In genomic region chr9:32820322-32820721, GRCh38 we compare ENCODE assay signal across 42 cellular contexts. TPM values are rescaled to one million over a fixed set of nuclear protein-coding genes. Genes with fewer than 3 reads are reported as not detected.
"Had no signal": no experiment of that assay in that cellular context is flagged by ENCODE, and none has a peak within 500 bp of the region (broad histone marks: within the 10 kb centered on the region; RNA-seq: fewer than 3 reads in every experiment).

No MANE protein-coding gene starts in this region.

- H3K9me3 Mint-ChIP-seq: activated naive CD4-positive, alpha-beta T cell treated with anti-CD3 and anti-CD28 coated beads, Interleukin-2, amount 10 ng/mL, durations not matched to agents 7 days and 5 days; activated naive CD4-positive, alpha-beta T cell treated with anti-CD3 and anti-CD28 coated beads, Interleukin-2, amount 50 U/mL, for 24 hours; activated naive CD4-positive, alpha-beta T cell treated with anti-CD3 and anti-CD28 coated beads, Interleukin-2, amount 50 U/mL, for 72 hours; activated naive CD8-positive, alpha-beta T cell treated with anti-CD3 and anti-CD28 coated beads for 36 hours; activated naive CD8-positive, alpha-beta T cell treated with anti-CD3 and anti-CD28 coated beads, Interleukin-2, amount 10 ng/mL, durations not matched to agents 7 days and 5 days; activated naive CD8-positive, alpha-beta T cell treated with anti-CD3 and anti-CD28 coated beads, Interleukin-2, amount 50 U/mL, for 24 hours; activated T-cell treated with anti-CD3 and anti-CD28 coated beads, Interleukin-2, amount 50 U/mL, for 24 hours; activated T-cell treated with anti-CD3 and anti-CD28 coated beads, Interleukin-2, amount 50 U/mL, for 4 hours; activated T-cell treated with anti-CD3 and anti-CD28 coated beads, Interleukin-2, amount 50 U/mL, for 72 hours; activated T-helper 1 cell treated with anti-CD3 and anti-CD28 coated beads, Interleukin-12 subunit alpha, Interleukin-12 subunit beta, Interleukin-2, Interleukin-4 antibody, amounts not matched to agents 30 ng/mL and 10 ng/mL and 1 ng/mL, durations not matched to agents 14 hours and 24 hours and 36 hours; activated T-helper 17 cell treated with anti-CD3 and anti-CD28 coated beads, Interleukin-2, amount 50 U/mL, for 72 hours; activated T-helper 2 cell treated with anti-CD3 and anti-CD28 coated beads, Interferon-gamma antibody, Interleukin-2, Interleukin-4, amounts not matched to agents 10 μg/mL and 5 μg/mL and 100 μg/mL, durations not matched to agents 14 hours and 24 hours and 36 hours; brain; central memory CD8-positive, alpha-beta T cell had no signal

- FAIRE-seq: astrocyte, bronchial epithelial cell had no signal

- H3K4me3 Mint-ChIP-seq: activated naive CD4-positive, alpha-beta T cell treated with anti-CD3 and anti-CD28 coated beads, Interleukin-2, amount 10 ng/mL, durations not matched to agents 7 days and 5 days; activated naive CD4-positive, alpha-beta T cell treated with anti-CD3 and anti-CD28 coated beads, Interleukin-2, amount 50 U/mL, for 24 hours; activated naive CD8-positive, alpha-beta T cell; activated naive CD8-positive, alpha-beta T cell treated with anti-CD3 and anti-CD28 coated beads for 36 hours; activated naive CD8-positive, alpha-beta T cell treated with anti-CD3 and anti-CD28 coated beads, Interleukin-2, amount 10 ng/mL, durations not matched to agents 7 days and 5 days; activated naive CD8-positive, alpha-beta T cell treated with anti-CD3 and anti-CD28 coated beads, Interleukin-2, amount 50 U/mL, for 24 hours; activated T-cell treated with anti-CD3 and anti-CD28 coated beads, Interleukin-2, amount 50 U/mL, for 24 hours; activated T-cell treated with anti-CD3 and anti-CD28 coated beads, Interleukin-2, amount 50 U/mL, for 4 hours; activated T-cell treated with anti-CD3 and anti-CD28 coated beads, Interleukin-2, amount 50 U/mL, for 72 hours; activated T-helper 1 cell treated with anti-CD3 and anti-CD28 coated beads, Interleukin-12 subunit alpha, Interleukin-12 subunit beta, Interleukin-2, Interleukin-4 antibody, amounts not matched to agents 30 ng/mL and 10 ng/mL and 1 ng/mL, durations not matched to agents 14 hours and 24 hours and 36 hours; activated T-helper 17 cell treated with anti-CD3 and anti-CD28 coated beads, Interleukin-2, amount 50 U/mL, for 72 hours; brain; central memory CD8-positive, alpha-beta T cell had no signal

- H3K27ac ChIP-seq: adrenal gland, ascending aorta, body of pancreas, brain microvascular endothelial cell, breast epithelium, cardiac muscle cell had no signal

- DNase-seq: activated effector memory CD4-positive, alpha-beta T cell treated with anti-CD3 and anti-CD28 coated beads, Interleukin-2, amount 50 U/mL, for 16 hours; activated effector memory CD4-positive, alpha-beta T cell treated with Interleukin-2 at 50 U/mL for 16 hours; activated gamma-delta T cell; activated gamma-delta T cell treated with Interleukin-2 at 50 U/mL for 16 hours; activated naive CD4-positive, alpha-beta T cell; activated naive CD4-positive, alpha-beta T cell treated with anti-CD3 and anti-CD28 coated beads, Interleukin-2, amount 10 ng/mL, durations not matched to agents 7 days and 5 days; activated naive CD4-positive, alpha-beta T cell treated with anti-CD3 and anti-CD28 coated beads, Interleukin-2, amount 50 U/mL, for 16 hours; activated naive CD4-positive, alpha-beta T cell treated with Interleukin-2 at 50 U/mL for 16 hours; activated naive CD8-positive, alpha-beta T cell treated with anti-CD3 and anti-CD28 coated beads for 36 hours; activated naive CD8-positive, alpha-beta T cell treated with anti-CD3 and anti-CD28 coated beads, Interleukin-2, amount 10 ng/mL, durations not matched to agents 7 days and 5 days; activated naive CD8-positive, alpha-beta T cell treated with anti-CD3 and anti-CD28 coated beads, Interleukin-2, amount 50 U/mL, for 24 hours; activated T-cell treated with anti-CD3 and anti-CD28 coated beads for 4 hours; activated T-cell treated with anti-CD3 and anti-CD28 coated beads, Interleukin-2, amount 50 U/mL, for 1 hour; activated T-cell treated with anti-CD3 and anti-CD28 coated beads, Interleukin-2, amount 50 U/mL, for 24 hours; activated T-cell treated with anti-CD3 and anti-CD28 coated beads, Interleukin-2, amount 50 U/mL, for 4 hours; activated T-cell treated with anti-CD3 and anti-CD28 coated beads, Interleukin-2, amount 50 U/mL, for 48 hours; activated T-cell treated with anti-CD3 and anti-CD28 coated beads, Interleukin-2, amount 50 U/mL, for 72 hours; adrenal gland; amniotic stem cell; amygdala; anterior cingulate cortex; aorta; body of pancreas; brain microvascular endothelial cell; caudate nucleus; central memory CD4-positive, alpha-beta T cell; cerebellar nuclear complex had no signal

- H3K36me3 ChIP-seq: adrenal gland, ascending aorta, brain microvascular endothelial cell, breast epithelium, cardiac muscle cell had no signal

- H3K9me3 ChIP-seq: adrenal gland, ascending aorta, body of pancreas, breast epithelium had no signal

- H3K27ac Mint-ChIP-seq: activated naive CD4-positive, alpha-beta T cell treated with anti-CD3 and anti-CD28 coated beads, Interleukin-2, amount 10 ng/mL, durations not matched to agents 7 days and 5 days; activated naive CD4-positive, alpha-beta T cell treated with anti-CD3 and anti-CD28 coated beads, Interleukin-2, amount 50 U/mL, for 24 hours; activated naive CD4-positive, alpha-beta T cell treated with anti-CD3 and anti-CD28 coated beads, Interleukin-2, amount 50 U/mL, for 72 hours; activated naive CD8-positive, alpha-beta T cell; activated naive CD8-positive, alpha-beta T cell treated with anti-CD3 and anti-CD28 coated beads for 36 hours; activated naive CD8-positive, alpha-beta T cell treated with anti-CD3 and anti-CD28 coated beads, Interleukin-2, amount 10 ng/mL, durations not matched to agents 7 days and 5 days; activated naive CD8-positive, alpha-beta T cell treated with anti-CD3 and anti-CD28 coated beads, Interleukin-2, amount 50 U/mL, for 24 hours; activated T-cell treated with anti-CD3 and anti-CD28 coated beads, Interleukin-2, amount 50 U/mL, for 24 hours; activated T-cell treated with anti-CD3 and anti-CD28 coated beads, Interleukin-2, amount 50 U/mL, for 72 hours; activated T-helper 1 cell treated with anti-CD3 and anti-CD28 coated beads, Interleukin-12 subunit alpha, Interleukin-12 subunit beta, Interleukin-2, Interleukin-4 antibody, amounts not matched to agents 30 ng/mL and 10 ng/mL and 1 ng/mL, durations not matched to agents 14 hours and 24 hours and 36 hours; activated T-helper 17 cell treated with anti-CD3 and anti-CD28 coated beads, Interleukin-2, amount 50 U/mL, for 72 hours; activated T-helper 2 cell treated with anti-CD3 and anti-CD28 coated beads, Interferon-gamma antibody, Interleukin-2, Interleukin-4, amounts not matched to agents 10 μg/mL and 5 μg/mL and 100 μg/mL, durations not matched to agents 14 hours and 24 hours and 36 hours; brain had no signal

- H3K4me3 ChIP-seq: adrenal gland, ascending aorta, body of pancreas, breast epithelium, cardiac muscle cell had no signal

- ATAC-seq: activated naive CD4-positive, alpha-beta T cell treated with anti-CD3 and anti-CD28 coated beads, Interleukin-2, amount 50 U/mL, for 72 hours; activated naive CD8-positive, alpha-beta T cell treated with anti-CD3 and anti-CD28 coated beads, Interleukin-2, amount 50 U/mL, for 24 hours; activated T-cell treated with anti-CD3 and anti-CD28 coated beads, Interleukin-2, amount 50 U/mL, for 4 hours; activated T-cell treated with anti-CD3 and anti-CD28 coated beads, Interleukin-2, amount 50 U/mL, for 72 hours; activated T-helper 17 cell treated with anti-CD3 and anti-CD28 coated beads, Interleukin-2, amount 50 U/mL, for 72 hours; body of pancreas had no signal

- H3K36me3 Mint-ChIP-seq: activated naive CD4-positive, alpha-beta T cell treated with anti-CD3 and anti-CD28 coated beads, Interleukin-2, amount 10 ng/mL, durations not matched to agents 7 days and 5 days; activated naive CD4-positive, alpha-beta T cell treated with anti-CD3 and anti-CD28 coated beads, Interleukin-2, amount 50 U/mL, for 24 hours; activated naive CD4-positive, alpha-beta T cell treated with anti-CD3 and anti-CD28 coated beads, Interleukin-2, amount 50 U/mL, for 72 hours; activated naive CD8-positive, alpha-beta T cell; activated naive CD8-positive, alpha-beta T cell treated with anti-CD3 and anti-CD28 coated beads for 36 hours; activated naive CD8-positive, alpha-beta T cell treated with anti-CD3 and anti-CD28 coated beads, Interleukin-2, amount 10 ng/mL, durations not matched to agents 7 days and 5 days; brain had no signal

- H3K4me1 Mint-ChIP-seq: activated naive CD4-positive, alpha-beta T cell treated with anti-CD3 and anti-CD28 coated beads, Interleukin-2, amount 10 ng/mL, durations not matched to agents 7 days and 5 days; activated naive CD4-positive, alpha-beta T cell treated with anti-CD3 and anti-CD28 coated beads, Interleukin-2, amount 50 U/mL, for 24 hours; activated naive CD8-positive, alpha-beta T cell treated with anti-CD3 and anti-CD28 coated beads for 36 hours; activated naive CD8-positive, alpha-beta T cell treated with anti-CD3 and anti-CD28 coated beads, Interleukin-2, amount 10 ng/mL, durations not matched to agents 7 days and 5 days; activated naive CD8-positive, alpha-beta T cell treated with anti-CD3 and anti-CD28 coated beads, Interleukin-2, amount 50 U/mL, for 24 hours; activated T-helper 17 cell treated with anti-CD3 and anti-CD28 coated beads, Interleukin-2, amount 50 U/mL, for 72 hours; central memory CD8-positive, alpha-beta T cell had no signal

- H3K27me3 ChIP-seq: adrenal gland, ascending aorta, body of pancreas, brain microvascular endothelial cell, breast epithelium, cardiac muscle cell had no signal

- H3K4me1 ChIP-seq: adrenal gland, ascending aorta, body of pancreas, breast epithelium had no signal

RNA-seq across cellular contexts. Expression of gene TMEM215, which starts 37.0 kb away (rescaled TPM):
- total RNA-seq: activated naive CD4-positive, alpha-beta T cell treated with anti-CD3 and anti-CD28 coated beads, Interleukin-2, amount 50 U/mL, for 72 hours; activated naive CD8-positive, alpha-beta T cell treated with anti-CD3 and anti-CD28 coated beads for 36 hours; activated naive CD8-positive, alpha-beta T cell treated with anti-CD3 and anti-CD28 coated beads, Interleukin-2, amount 10 ng/mL, durations not matched to agents 7 days and 5 days; activated T-cell treated with anti-CD3 and anti-CD28 coated beads, Interleukin-2, amount 50 U/mL, for 4 hours; activated T-cell treated with anti-CD3 and anti-CD28 coated beads, Interleukin-2, amount 50 U/mL, for 72 hours; activated T-helper 1 cell treated with anti-CD3 and anti-CD28 coated beads, Interleukin-12 subunit alpha, Interleukin-12 subunit beta, Interleukin-2, Interleukin-4 antibody, amounts not matched to agents 30 ng/mL and 10 ng/mL and 1 ng/mL, durations not matched to agents 14 hours and 24 hours and 36 hours; activated T-helper 17 cell treated with anti-CD3 and anti-CD28 coated beads, Interleukin-2, amount 50 U/mL, for 72 hours; activated T-helper 2 cell treated with anti-CD3 and anti-CD28 coated beads, Interferon-gamma antibody, Interleukin-2, Interleukin-4, amounts not matched to agents 10 μg/mL and 5 μg/mL and 100 μg/mL, durations not matched to agents 14 hours and 24 hours and 36 hours; adrenal gland; aorta; body of pancreas; breast epithelium; bronchial epithelial cell; cardiac muscle cell; cardiac septum had no signal
- polyA plus RNA-seq: adipose tissue, aorta, cardiac muscle cell had no signal
